1 cellular context compared by ENCODE assay signal in the genomic region with DNA sequence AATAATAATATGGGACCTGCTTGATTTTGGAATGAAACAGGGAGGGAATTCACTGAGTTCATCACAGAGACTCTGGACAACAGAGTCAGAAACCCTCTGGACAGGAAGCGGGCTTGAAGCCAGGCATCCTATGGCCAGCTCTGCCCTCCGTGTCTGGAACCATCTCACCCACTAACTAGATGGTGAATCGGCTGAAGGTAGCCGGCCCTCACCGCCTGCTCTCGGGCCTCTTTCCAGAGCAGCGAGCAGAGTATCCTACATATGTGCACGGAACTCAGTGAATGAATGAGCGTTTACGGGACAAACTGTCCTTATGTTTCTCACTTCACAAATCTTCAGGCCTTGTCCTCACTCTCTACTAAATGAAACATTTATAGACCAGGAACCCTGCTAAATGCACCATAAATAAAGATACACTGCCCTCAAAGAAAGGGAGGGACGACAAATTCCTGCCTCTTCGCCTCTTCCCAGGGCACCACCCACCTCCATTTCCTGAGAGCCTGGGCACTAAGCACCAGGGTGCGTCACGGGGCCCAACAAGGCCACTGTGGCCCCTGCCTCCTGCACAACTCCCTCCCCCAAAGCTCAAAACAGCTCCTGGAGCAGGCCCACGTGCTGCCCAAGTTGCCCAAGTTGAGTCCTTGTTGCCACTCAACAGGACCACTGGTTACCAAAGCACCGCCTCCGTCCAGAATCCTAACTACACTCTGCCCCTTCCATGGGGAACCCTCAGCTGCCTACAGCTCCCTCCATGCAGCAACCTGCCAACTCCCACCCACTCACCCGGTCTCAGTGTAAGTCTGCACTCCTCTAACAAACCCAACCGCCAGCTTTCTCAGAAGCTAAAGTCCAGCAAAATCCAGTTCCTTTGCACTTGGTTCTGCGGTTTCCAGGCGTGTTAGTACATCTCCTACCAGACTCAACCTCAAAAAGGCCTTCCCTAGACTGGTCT.
TF ChIP-seq lines count a peak whose summit lies in the region.

No MANE protein-coding gene starts in this region.

TF ChIP-seq in HepG2, 621 proteins besides CTCF, POLR2A, EP300 and RAD21 (continues in another document):
- TF ChIP-seq, protein P1, sequence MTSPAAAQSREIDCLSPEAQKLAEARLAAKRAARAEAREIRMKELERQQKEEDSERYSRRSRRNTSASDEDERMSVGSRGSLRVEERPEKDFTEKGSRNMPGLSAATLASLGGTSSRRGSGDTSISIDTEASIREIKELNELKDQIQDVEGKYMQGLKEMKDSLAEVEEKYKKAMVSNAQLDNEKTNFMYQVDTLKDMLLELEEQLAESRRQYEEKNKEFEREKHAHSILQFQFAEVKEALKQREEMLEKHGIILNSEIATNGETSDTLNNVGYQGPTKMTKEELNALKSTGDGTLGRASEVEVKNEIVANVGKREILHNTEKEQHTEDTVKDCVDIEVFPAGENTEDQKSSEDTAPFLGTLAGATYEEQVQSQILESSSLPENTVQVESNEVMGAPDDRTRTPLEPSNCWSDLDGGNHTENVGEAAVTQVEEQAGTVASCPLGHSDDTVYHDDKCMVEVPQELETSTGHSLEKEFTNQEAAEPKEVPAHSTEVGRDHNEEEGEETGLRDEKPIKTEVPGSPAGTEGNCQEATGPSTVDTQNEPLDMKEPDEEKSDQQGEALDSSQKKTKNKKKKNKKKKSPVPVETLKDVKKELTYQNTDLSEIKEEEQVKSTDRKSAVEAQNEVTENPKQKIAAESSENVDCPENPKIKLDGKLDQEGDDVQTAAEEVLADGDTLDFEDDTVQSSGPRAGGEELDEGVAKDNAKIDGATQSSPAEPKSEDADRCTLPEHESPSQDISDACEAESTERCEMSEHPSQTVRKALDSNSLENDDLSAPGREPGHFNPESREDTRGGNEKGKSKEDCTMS (CRISPR knock-in tag; conservative IDR thresholded peaks at IDR 0.05) = 0 out of 2 replicates have a peak, but pooled peaks have one; percentile 39
- TF ChIP-seq PLRG1 (conservative IDR thresholded peaks at IDR 0.05) = no peak
- TF ChIP-seq RARA (CRISPR knock-in tag; IDR thresholded peaks at IDR 0.05) = peak; percentile 8; the same call in 1 of the 2 replicates
- TF ChIP-seq NR2C2 (CRISPR knock-in tag; IDR thresholded peaks at IDR 0.05; ENCODE audit: borderline replicate concordance) = 0 out of 2 replicates have a peak, but pooled peaks have one; percentile 42
- TF ChIP-seq SNAPC2 (CRISPR knock-in tag; IDR thresholded peaks at IDR 0.05) = 0 out of 2 replicates have a peak, but pooled peaks have one; percentile 21
- peak; percentile 76 for TF ChIP-seq U2AF1 (optimal IDR thresholded peaks at IDR 0.05; ENCODE audit: low read depth, low read length)
- TF ChIP-seq SALL1 (CRISPR knock-in tag; IDR thresholded peaks at IDR 0.05) = peak; percentile 67
- 0 out of 2 replicates have a peak, but pooled peaks have one; percentile 38 for TF ChIP-seq NFATC3 (CRISPR knock-in tag; IDR thresholded peaks at IDR 0.05)
- TF ChIP-seq HNF4A (CRISPR knock-in tag; IDR thresholded peaks at IDR 0.05) = peak; percentile 27; the same call in 1 of the 2 replicates
- TF ChIP-seq STAG1 (CRISPR knock-in tag; IDR thresholded peaks at IDR 0.05) = peak; percentile 17; the same call in 1 of the 2 replicates
- no peak for TF ChIP-seq ETV5 (CRISPR knock-in tag; IDR thresholded peaks at IDR 0.05; ENCODE audit: borderline replicate concordance)
- no peak for TF ChIP-seq CENPX (CRISPR knock-in tag; IDR thresholded peaks at IDR 0.05)
- 0 out of 2 replicates have a peak, but pooled peaks have one; percentile 41 for TF ChIP-seq PCBP1 (IDR thresholded peaks at IDR 0.05; ENCODE audit: borderline replicate concordance, low read depth, low read length)
- peak; percentile 23; the same call in 1 of the 2 replicates for TF ChIP-seq ZNF770 (CRISPR knock-in tag; IDR thresholded peaks at IDR 0.05)
- TF ChIP-seq, protein P2, sequence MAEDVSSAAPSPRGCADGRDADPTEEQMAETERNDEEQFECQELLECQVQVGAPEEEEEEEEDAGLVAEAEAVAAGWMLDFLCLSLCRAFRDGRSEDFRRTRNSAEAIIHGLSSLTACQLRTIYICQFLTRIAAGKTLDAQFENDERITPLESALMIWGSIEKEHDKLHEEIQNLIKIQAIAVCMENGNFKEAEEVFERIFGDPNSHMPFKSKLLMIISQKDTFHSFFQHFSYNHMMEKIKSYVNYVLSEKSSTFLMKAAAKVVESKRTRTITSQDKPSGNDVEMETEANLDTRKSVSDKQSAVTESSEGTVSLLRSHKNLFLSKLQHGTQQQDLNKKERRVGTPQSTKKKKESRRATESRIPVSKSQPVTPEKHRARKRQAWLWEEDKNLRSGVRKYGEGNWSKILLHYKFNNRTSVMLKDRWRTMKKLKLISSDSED (CRISPR knock-in tag; IDR thresholded peaks at IDR 0.05) = 0 out of 2 replicates have a peak, but pooled peaks have one; percentile 44
- TF ChIP-seq PRMT3 (CRISPR knock-in tag; IDR thresholded peaks at IDR 0.05; ENCODE audit: borderline replicate concordance, low read depth) = 0 out of 2 replicates have a peak, but pooled peaks have one; percentile 31
- TF ChIP-seq USF2 (IDR thresholded peaks at IDR 0.05; ENCODE audit: low read depth, low read length) = peak; percentile 46; the same call in 1 of the 2 replicates
- no peak for TF ChIP-seq USF2 (CRISPR knock-in tag; IDR thresholded peaks at IDR 0.05; ENCODE audit: borderline replicate concordance)
- TF ChIP-seq RAD51 (IDR thresholded peaks at IDR 0.05; ENCODE audit: borderline replicate concordance) = no peak
- TF ChIP-seq MIER2 (CRISPR knock-in tag; IDR thresholded peaks at IDR 0.05) = no peak
- peak; percentile 71; the same call in 1 of the 2 replicates for TF ChIP-seq HDAC1 (CRISPR knock-in tag; IDR thresholded peaks at IDR 0.05)
- TF ChIP-seq, protein P3, sequence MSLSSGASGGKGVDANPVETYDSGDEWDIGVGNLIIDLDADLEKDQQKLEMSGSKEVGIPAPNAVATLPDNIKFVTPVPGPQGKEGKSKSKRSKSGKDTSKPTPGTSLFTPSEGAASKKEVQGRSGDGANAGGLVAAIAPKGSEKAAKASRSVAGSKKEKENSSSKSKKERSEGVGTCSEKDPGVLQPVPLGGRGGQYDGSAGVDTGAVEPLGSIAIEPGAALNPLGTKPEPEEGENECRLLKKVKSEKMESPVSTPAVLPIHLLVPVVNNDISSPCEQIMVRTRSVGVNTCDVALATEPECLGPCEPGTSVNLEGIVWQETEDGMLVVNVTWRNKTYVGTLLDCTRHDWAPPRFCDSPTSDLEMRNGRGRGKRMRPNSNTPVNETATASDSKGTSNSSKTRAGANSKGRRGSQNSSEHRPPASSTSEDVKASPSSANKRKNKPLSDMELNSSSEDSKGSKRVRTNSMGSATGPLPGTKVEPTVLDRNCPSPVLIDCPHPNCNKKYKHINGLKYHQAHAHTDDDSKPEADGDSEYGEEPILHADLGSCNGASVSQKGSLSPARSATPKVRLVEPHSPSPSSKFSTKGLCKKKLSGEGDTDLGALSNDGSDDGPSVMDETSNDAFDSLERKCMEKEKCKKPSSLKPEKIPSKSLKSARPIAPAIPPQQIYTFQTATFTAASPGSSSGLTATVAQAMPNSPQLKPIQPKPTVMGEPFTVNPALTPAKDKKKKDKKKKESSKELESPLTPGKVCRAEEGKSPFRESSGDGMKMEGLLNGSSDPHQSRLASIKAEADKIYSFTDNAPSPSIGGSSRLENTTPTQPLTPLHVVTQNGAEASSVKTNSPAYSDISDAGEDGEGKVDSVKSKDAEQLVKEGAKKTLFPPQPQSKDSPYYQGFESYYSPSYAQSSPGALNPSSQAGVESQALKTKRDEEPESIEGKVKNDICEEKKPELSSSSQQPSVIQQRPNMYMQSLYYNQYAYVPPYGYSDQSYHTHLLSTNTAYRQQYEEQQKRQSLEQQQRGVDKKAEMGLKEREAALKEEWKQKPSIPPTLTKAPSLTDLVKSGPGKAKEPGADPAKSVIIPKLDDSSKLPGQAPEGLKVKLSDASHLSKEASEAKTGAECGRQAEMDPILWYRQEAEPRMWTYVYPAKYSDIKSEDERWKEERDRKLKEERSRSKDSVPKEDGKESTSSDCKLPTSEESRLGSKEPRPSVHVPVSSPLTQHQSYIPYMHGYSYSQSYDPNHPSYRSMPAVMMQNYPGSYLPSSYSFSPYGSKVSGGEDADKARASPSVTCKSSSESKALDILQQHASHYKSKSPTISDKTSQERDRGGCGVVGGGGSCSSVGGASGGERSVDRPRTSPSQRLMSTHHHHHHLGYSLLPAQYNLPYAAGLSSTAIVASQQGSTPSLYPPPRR (CRISPR knock-in tag; IDR thresholded peaks at IDR 0.05; ENCODE audit: borderline replicate concordance) = peak; percentile 46; the same call in 1 of the 2 replicates
- peak; percentile 40; the same call in 1 of the 2 replicates for TF ChIP-seq BHLHE40 (IDR thresholded peaks at IDR 0.05; ENCODE audit: low read length)
- TF ChIP-seq ZBTB10 (CRISPR knock-in tag; IDR thresholded peaks at IDR 0.05; ENCODE audit: borderline replicate concordance) = no peak
- TF ChIP-seq TEAD3 (CRISPR knock-in tag; optimal IDR thresholded peaks at IDR 0.05; ENCODE audit: borderline replicate concordance) = peak; percentile 8
- peak; percentile 70; the same call in 1 of the 3 replicates for TF ChIP-seq MXI1 (IDR thresholded peaks at IDR 0.05; ENCODE audit: borderline replicate concordance, low read depth, low read length)
- no peak for TF ChIP-seq TGIF2 (CRISPR knock-in tag; IDR thresholded peaks at IDR 0.05)
- TF ChIP-seq DPF2 (CRISPR knock-in tag; IDR thresholded peaks at IDR 0.05; ENCODE audit: borderline replicate concordance, low read depth) = 0 out of 2 replicates have a peak, but pooled peaks have one; percentile 41
- no peak; the same call in 1 of the 2 replicates for TF ChIP-seq NR2F6 (IDR thresholded peaks at IDR 0.05)
- TF ChIP-seq NR2F6 (CRISPR knock-in tag; IDR thresholded peaks at IDR 0.05) = peak; percentile 34; the same call in 1 of the 2 replicates
- peak; percentile 31; the same call in 1 of the 2 replicates for TF ChIP-seq ZNF430 (CRISPR knock-in tag; IDR thresholded peaks at IDR 0.05)
- TF ChIP-seq PITX1 (CRISPR knock-in tag; IDR thresholded peaks at IDR 0.05) = peak; percentile 26; the same call in 1 of the 2 replicates
- TF ChIP-seq ZNF839 (CRISPR knock-in tag; IDR thresholded peaks at IDR 0.05; ENCODE audit: borderline replicate concordance) = no peak
- TF ChIP-seq ZFAT (CRISPR knock-in tag; conservative IDR thresholded peaks at IDR 0.05) = no peak
- TF ChIP-seq, protein P4, sequence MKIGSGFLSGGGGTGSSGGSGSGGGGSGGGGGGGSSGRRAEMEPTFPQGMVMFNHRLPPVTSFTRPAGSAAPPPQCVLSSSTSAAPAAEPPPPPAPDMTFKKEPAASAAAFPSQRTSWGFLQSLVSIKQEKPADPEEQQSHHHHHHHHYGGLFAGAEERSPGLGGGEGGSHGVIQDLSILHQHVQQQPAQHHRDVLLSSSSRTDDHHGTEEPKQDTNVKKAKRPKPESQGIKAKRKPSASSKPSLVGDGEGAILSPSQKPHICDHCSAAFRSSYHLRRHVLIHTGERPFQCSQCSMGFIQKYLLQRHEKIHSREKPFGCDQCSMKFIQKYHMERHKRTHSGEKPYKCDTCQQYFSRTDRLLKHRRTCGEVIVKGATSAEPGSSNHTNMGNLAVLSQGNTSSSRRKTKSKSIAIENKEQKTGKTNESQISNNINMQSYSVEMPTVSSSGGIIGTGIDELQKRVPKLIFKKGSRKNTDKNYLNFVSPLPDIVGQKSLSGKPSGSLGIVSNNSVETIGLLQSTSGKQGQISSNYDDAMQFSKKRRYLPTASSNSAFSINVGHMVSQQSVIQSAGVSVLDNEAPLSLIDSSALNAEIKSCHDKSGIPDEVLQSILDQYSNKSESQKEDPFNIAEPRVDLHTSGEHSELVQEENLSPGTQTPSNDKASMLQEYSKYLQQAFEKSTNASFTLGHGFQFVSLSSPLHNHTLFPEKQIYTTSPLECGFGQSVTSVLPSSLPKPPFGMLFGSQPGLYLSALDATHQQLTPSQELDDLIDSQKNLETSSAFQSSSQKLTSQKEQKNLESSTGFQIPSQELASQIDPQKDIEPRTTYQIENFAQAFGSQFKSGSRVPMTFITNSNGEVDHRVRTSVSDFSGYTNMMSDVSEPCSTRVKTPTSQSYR (CRISPR knock-in tag; IDR thresholded peaks at IDR 0.05; ENCODE audit: borderline replicate concordance) = peak; percentile 51; the same call in 1 of the 2 replicates
